In genomic region chr14:105480807-105481801, GRCh38 we compare ENCODE assay signal across 7 cellular contexts. TPM values are rescaled to one million over a fixed set of nuclear protein-coding genes. Genes with fewer than 3 reads are reported as not detected.
A peak's percentile ranks its signal among the peaks of the same experiment; 100 is the strongest.
DNase-seq lines count a peak whose midpoint lies in the region; ATAC-seq, FAIRE-seq and TF ChIP-seq lines count a peak whose summit lies in the region.

No MANE protein-coding gene starts in this region.

- H3K9me3 Mint-ChIP-seq in WTC11 = no peaks in the 10 kb centered on the region

- no peak for FAIRE-seq in bronchial epithelial cell (lab: Jason Lieb, UNC)

- in situ Hi-C loops in GM13977 (cut with MboI; ENCODE audit: low pct_unique_long_range_greater_than_20kb, low sequenced_read_pairs, unreplicated experiment) = no loop called here

- no peaks in the 10 kb centered on the region for H3K27me3 ChIP-seq in bronchial epithelial cell (ENCODE audit: control insufficient read depth, insufficient read depth, low read length)

- peak; percentile 95 for DNase-seq in GM13977 (ENCODE audit: low spot score)
- DNase-seq in NCI-H2227 (lab: John Stamatoyannopoulos, UW; ENCODE audit: unreplicated experiment) = peak; percentile 91
- peak; percentile 96 for DNase-seq in WTC11 (ENCODE audit: low spot score)
- DNase-seq in bronchial epithelial cell (ENCODE audit: low read depth) = peak; percentile 69
- peak; percentile 77 for DNase-seq in iris pigment epithelial cell (ENCODE audit: low read depth)
- DNase-seq in stimulated activated CD4-positive, alpha-beta T cell treated with anti-CD3 and anti-CD28 coated beads, Interleukin-12 subunit alpha, Interleukin-12 subunit beta, amount 100 ng/mL, for 48 hours (ENCODE audit: low read depth in 2 of 3, low spot score in 1 of 3) = peak; percentile 79 to 94 (median 87)

- POLR2A ChIA-PET in WTC11 (lab: Charles Lee) = interaction anchor here (1.3 to 1.7 kb wide), 4 partner anchors 9 to 11 kb away, joined by 3 to 10 read pairs (median 4); no protein-coding TSS in a partner anchor

- peak; percentile 99 for TF ChIP-seq CTCF in GM13977 (IDR thresholded peaks at IDR 0.05; ENCODE audit: extremely low read depth, insufficient read depth, missing control alignments)
- TF ChIP-seq CTCF in WTC11 (IDR thresholded peaks at IDR 0.05) = peak; percentile 97
- peak; percentile 99 for TF ChIP-seq CTCF in bronchial epithelial cell (IDR thresholded peaks at IDR 0.05; ENCODE audit: insufficient read depth, low read length, severe bottlenecking)

- peaks cover 1% of the 10 kb centered on the region for H3K36me3 ChIP-seq in bronchial epithelial cell (ENCODE audit: control insufficient read depth, insufficient read depth, low read length)

- CTCF ChIA-PET in WTC11 (lab: Charles Lee) = interaction anchor here (0.6 to 5.1 kb wide), 64 partner anchors 9 to 712 kb away, joined by 3 to 116 read pairs (median 4); partner anchors contain the start of genes BRF1, CDCA4, JAG2 and NUDT14

- no peaks in the 10 kb centered on the region for H3K36me3 Mint-ChIP-seq in WTC11

- peak; percentile 35 for ATAC-seq in HG03097 (IDR thresholded peaks at IDR 0.05; ENCODE audit: low FRiP score, unreplicated experiment)
- ATAC-seq in WTC11 = peak; percentile 62

- peaks cover 21% of the 10 kb centered on the region for H3K4me1 Mint-ChIP-seq in WTC11

- H3K27me3 Mint-ChIP-seq in WTC11 (ENCODE audit: low read depth) = peaks cover 86% of the 10 kb centered on the region

- no peak overlapping the region for H3K27ac Mint-ChIP-seq in WTC11

- H3K4me3 ChIP-seq in bronchial epithelial cell (ENCODE audit: low read depth, low read length) = peak overlapping the region; percentile 19

- peak overlapping the region; percentile 40 for H3K4me3 Mint-ChIP-seq in WTC11

TF ChIP-seq in WTC11, 78 proteins besides CTCF, POLR2A, EP300 and RAD21 (continues in another document):
- TF ChIP-seq TP53 (CRISPR knock-in tag; IDR thresholded peaks at IDR 0.05) (0 out of 2 replicates have a peak, but pooled peaks have one; percentile 33), ATF3 (CRISPR knock-in tag; conservative IDR thresholded peaks at IDR 0.05) (no peak), GRHL2 (CRISPR knock-in tag; IDR thresholded peaks at IDR 0.05; ENCODE audit: insufficient replicate concordance, severe bottlenecking) (no peak), MYBL2 (CRISPR knock-in tag; IDR thresholded peaks at IDR 0.05) (peak; percentile 49; the same call in 1 of the 2 replicates), MAX (CRISPR knock-in tag; IDR thresholded peaks at IDR 0.05) (peak; percentile 81; the same call in 1 of the 2 replicates), GABPB1 (CRISPR knock-in tag; IDR thresholded peaks at IDR 0.05) (peak; percentile 41; the same call in 1 of the 2 replicates), AFF4 (CRISPR knock-in tag; IDR thresholded peaks at IDR 0.05; ENCODE audit: borderline replicate concordance) (no peak), FOXP1 (CRISPR knock-in tag; IDR thresholded peaks at IDR 0.05; ENCODE audit: borderline replicate concordance) (peak; percentile 73; the same call in 1 of the 2 replicates), PRDM15 (CRISPR knock-in tag; IDR thresholded peaks at IDR 0.05) (peak; percentile 47), E2F5 (CRISPR knock-in tag; IDR thresholded peaks at IDR 0.05) (peak; percentile 32; the same call in 1 of the 2 replicates), CREM (CRISPR knock-in tag; IDR thresholded peaks at IDR 0.05) (0 out of 2 replicates have a peak, but pooled peaks have one; percentile 16), USF2 (CRISPR knock-in tag; IDR thresholded peaks at IDR 0.05) (no peak), E2F1 (CRISPR knock-in tag; IDR thresholded peaks at IDR 0.05) (no peak), EMX1 (CRISPR knock-in tag; IDR thresholded peaks at IDR 0.05) (no peak)

RNA-seq across cellular contexts. Expression of gene CRIP1, which starts 5.6 kb away (rescaled TPM):
- 4.8 to 9.0 TPM (median 5.8 TPM) in 3 replicates for total RNA-seq in WTC11 (2021)
- total RNA-seq in bronchial epithelial cell = 1.5 TPM in 1 of 2 replicates, not detected in the other

RNA-seq across cellular contexts. Expression of gene CRIP2, which starts 6.5 kb away (rescaled TPM):
- 4.6 to 5.4 TPM (median 5.0 TPM) in 3 replicates for total RNA-seq in WTC11 (2021)
- total RNA-seq in bronchial epithelial cell = 13.2 and 22.3 TPM in 2 replicates

RNA-seq across cellular contexts. Expression of gene TEDC1, which starts 9.9 kb away (rescaled TPM):
- 16.4 to 17.9 TPM (median 16.7 TPM) in 3 replicates for total RNA-seq in WTC11 (2021)
- 4.5 and 5.4 TPM in 2 replicates for total RNA-seq in bronchial epithelial cell

RNA-seq across cellular contexts. Expression of gene TMEM121, which starts 45.3 kb away (rescaled TPM):
- total RNA-seq in WTC11 (2021) (0.81 to 1.9 TPM (median 1.5 TPM) in 3 replicates), bronchial epithelial cell (0.51 and 0.53 TPM in 2 replicates)

Comparison
In these comparisons a context has a peak if more than half of its experiments do, and no peak if none do; other contexts are left out.
1. Peak in every context shown above with its lines: DNase-seq, ATAC-seq and H3K4me3 ChIP-seq.